In genomic region chr18:23265691-23266399, GRCh38 we compare ENCODE assay signal across 26 cellular contexts.
DNase-seq lines count a peak whose midpoint lies in the region; ATAC-seq, FAIRE-seq and TF ChIP-seq lines count a peak whose summit lies in the region.
"Had no signal": no experiment of that assay in that cellular context is flagged by ENCODE, and none has a peak within 500 bp of the region (broad histone marks: within the 10 kb centered on the region; RNA-seq: fewer than 3 reads in every experiment).

No MANE protein-coding gene starts in this region.

- TF ChIP-seq POLR2A in H1 (IDR thresholded peaks at IDR 0.05; ENCODE audit: control extremely low read depth in 1 of 2, low read depth in 2 of 2, low read length in 2 of 2), result no peak

- H2BK15ac ChIP-seq in H1 (ENCODE audit: low read length), result no peak overlapping the region

- TF ChIP-seq CTCF in H1 (IDR thresholded peaks at IDR 0.05; ENCODE audit: control extremely low read depth in 1 of 3, insufficient read depth in 1 of 3, low read depth in 1 of 3, low read length in 3 of 3), result no peak
- TF ChIP-seq CTCF in osteocyte (IDR thresholded peaks at IDR 0.05), result no peak
- no peak for TF ChIP-seq CTCF in RWPE1 (conservative IDR thresholded peaks at IDR 0.05; ENCODE audit: low read depth)

- H2BK5ac ChIP-seq in H1 (ENCODE audit: low read depth, low read length), result no peak overlapping the region

- DNase-seq in OCI-M2 (lab: John Stamatoyannopoulos, UW; ENCODE audit: unreplicated experiment) (peak; percentile 40), H1 (ENCODE audit: low read depth in 1 of 2, low spot score in 2 of 2) (no peak), osteocyte (ENCODE audit: extremely low spot score, unreplicated experiment) (no peak), GOT3 (lab: John Stamatoyannopoulos, UW) (no peak), RWPE1 (ENCODE audit: low spot score) (no peak)
- DNase-seq: activated CD8-positive, alpha-beta T cell treated with anti-CD3 and anti-CD28 coated beads for 36 hours; activated naive CD4-positive, alpha-beta T cell treated with anti-CD3 and anti-CD28 coated beads for 36 hours; amniotic stem cell; CD4-positive, CD25-positive, alpha-beta regulatory T cell; gastrocnemius medialis; hypothalamus; NCI-H1048; NCI-H446; NCI-H82; sigmoid colon; SK-N-SH; stimulated activated CD4-positive, alpha-beta T cell treated with anti-CD3 and anti-CD28 coated beads, Interleukin-4, amount 100 ng/mL, for 4 hours; T-helper 17 cell had no signal

- H3K18ac ChIP-seq in H1 (ENCODE audit: extremely low read depth, low read length), result 0 out of 2 replicates have a peak overlapping the region, but pooled peaks have one; percentile 16

- H3K23me2 ChIP-seq in H1 (ENCODE audit: low read depth, low read length), result no peaks in the 10 kb centered on the region; the same call in 1 of the 2 replicates

- CTCF ChIA-PET in H1 (lab: Charles Lee; ENCODE audit: partially characterized antibody) (interaction anchor here (0.9 to 1.2 kb wide), 4 partner anchors 15 to 61 kb away, joined by 3 to 4 read pairs (median 3); no protein-coding TSS in a partner anchor), RWPE1 (lab: Yijun Ruan, JAX) (no interaction called here)

- H3K27ac ChIP-seq in BLaER1, result peak overlapping the region; percentile 78
- H3K27ac ChIP-seq in H1 (ENCODE audit: low read depth, low read length), result no peak overlapping the region
- no peak overlapping the region for H3K27ac ChIP-seq in RWPE1
- H3K27ac ChIP-seq: gastrocnemius medialis, sigmoid colon had no signal

- no peaks in the 10 kb centered on the region for H3K27me3 Mint-ChIP-seq in osteocyte (ENCODE audit: unreplicated experiment)
- H3K27me3 Mint-ChIP-seq: activated CD8-positive, alpha-beta T cell treated with anti-CD3 and anti-CD28 coated beads for 36 hours; CD4-positive, CD25-positive, alpha-beta regulatory T cell; T-helper 17 cell had no signal

- H4K20me1 ChIP-seq in BLaER1, result no peaks in the 10 kb centered on the region
- no peaks in the 10 kb centered on the region for H4K20me1 ChIP-seq in H1 (replicated peaks in 1 of 2; ENCODE audit: control insufficient read depth in 1 of 2, insufficient read depth in 2 of 2, low read length in 2 of 2)

- H3K27ac Mint-ChIP-seq in osteocyte (ENCODE audit: unreplicated experiment), result peak overlapping the region; percentile 68
- H3K27ac Mint-ChIP-seq: activated CD8-positive, alpha-beta T cell treated with anti-CD3 and anti-CD28 coated beads for 36 hours; activated naive CD4-positive, alpha-beta T cell treated with anti-CD3 and anti-CD28 coated beads for 36 hours; CD4-positive, CD25-positive, alpha-beta regulatory T cell; T-helper 17 cell had no signal

- peaks cover 82% of the 10 kb centered on the region for H3K4me1 ChIP-seq in BLaER1
- H3K4me1 ChIP-seq in H1 (replicated peaks in 1 of 4; ENCODE audit: control insufficient read depth in 3 of 4, insufficient read depth in 4 of 4, low read length in 3 of 4), result peaks cover 1 to 7% (median 4%) of the 10 kb centered on the region in 4 experiments; a peak in 5 of 7 replicates

- H3K4me2 ChIP-seq in BLaER1, result peak overlapping the region; percentile 89
- no peak overlapping the region for H3K4me2 ChIP-seq in H1 (ENCODE audit: insufficient read depth in 1 of 2, low read depth in 2 of 2, low read length in 2 of 2)
- H3K4me2 ChIP-seq: SK-N-SH had no signal

- no peak for TF ChIP-seq EP300 in H1 (IDR thresholded peaks at IDR 0.05; ENCODE audit: borderline replicate concordance in 1 of 2, low read depth in 2 of 2, low read length in 2 of 2)

- H3K27me3 ChIP-seq in BLaER1, result no peaks in the 10 kb centered on the region
- no peaks in the 10 kb centered on the region for H3K27me3 ChIP-seq in H1 (replicated peaks in 1 of 4; ENCODE audit: control insufficient read depth in 3 of 4, extremely low read depth in 1 of 4, insufficient read depth in 3 of 4, low read length in 3 of 4)
- H3K27me3 ChIP-seq: gastrocnemius medialis, sigmoid colon had no signal

- H3K79me2 ChIP-seq in H1 (ENCODE audit: control insufficient read depth in 1 of 2, insufficient read depth in 2 of 2, low read length in 2 of 2), result no peaks in the 10 kb centered on the region

- peak overlapping the region; percentile 66; the same call in 1 of the 2 replicates for H2BK20ac ChIP-seq in H1 (ENCODE audit: low read length)

- no peak overlapping the region for H2BK120ac ChIP-seq in H1 (replicated peaks; ENCODE audit: low read depth, low read length)

- H3K56ac ChIP-seq in H1 (replicated peaks; ENCODE audit: insufficient read length, low read depth, low read length), result no peak overlapping the region

- POLR2A ChIA-PET in H1 (lab: Charles Lee; ENCODE audit: partially characterized antibody), result interaction anchor here (0.9 kb wide), 1 partner anchor 96 kb away, joined by 3 read pairs; no protein-coding TSS in a partner anchor
- POLR2A ChIA-PET in RWPE1 (lab: Yijun Ruan, JAX; ENCODE audit: low non-redundant PET), result no interaction called here

- H3K14ac ChIP-seq in H1 (ENCODE audit: insufficient read length), result no peak overlapping the region

- ATAC-seq in GM21825 (IDR thresholded peaks at IDR 0.05; ENCODE audit: unreplicated experiment), result no peak
- no peak for ATAC-seq in GM18858 (IDR thresholded peaks at IDR 0.05; ENCODE audit: unreplicated experiment)
- ATAC-seq: activated CD8-positive, alpha-beta T cell treated with anti-CD3 and anti-CD28 coated beads for 36 hours; T-helper 17 cell had no signal

- peaks cover 20% of the 10 kb centered on the region for H3K4me1 Mint-ChIP-seq in osteocyte (ENCODE audit: unreplicated experiment)
- H3K4me1 Mint-ChIP-seq: T-helper 17 cell had no signal

- peaks cover 11% of the 10 kb centered on the region for H3K36me3 ChIP-seq in BLaER1
- no peaks in the 10 kb centered on the region; a peak in 1 of 8 replicates for H3K36me3 ChIP-seq in H1 (ENCODE audit: control insufficient read depth in 2 of 4, insufficient read depth in 4 of 4, low read length in 3 of 4)
- H3K36me3 ChIP-seq: gastrocnemius medialis, sigmoid colon had no signal

- peaks cover 3% of the 10 kb centered on the region for H3K36me3 Mint-ChIP-seq in osteocyte (ENCODE audit: unreplicated experiment)

- H3K23ac ChIP-seq in H1 (ENCODE audit: insufficient read length), result no peak overlapping the region

- H3K9me3 ChIP-seq in BLaER1 (peaks cover 36% of the 10 kb centered on the region), H1 (ENCODE audit: insufficient read depth in 2 of 2, low read depth in 1 of 2, low read length in 1 of 2) (peaks cover 17 to 25% of the 10 kb centered on the region in 2 experiments)
- H3K9me3 ChIP-seq: gastrocnemius medialis, SK-N-SH had no signal

- H3K9me3 Mint-ChIP-seq in osteocyte (ENCODE audit: unreplicated experiment), result peaks cover 7% of the 10 kb centered on the region

- no peak overlapping the region for H4K8ac ChIP-seq in H1 (ENCODE audit: extremely low read depth, insufficient read depth, low read length)

- no peak overlapping the region for H3K4ac ChIP-seq in H1 (replicated peaks; ENCODE audit: insufficient read length, low read depth, low read length)

- no peak overlapping the region for H3K4me3 Mint-ChIP-seq in osteocyte (ENCODE audit: unreplicated experiment)
- H3K4me3 Mint-ChIP-seq: activated CD8-positive, alpha-beta T cell treated with anti-CD3 and anti-CD28 coated beads for 36 hours; activated naive CD4-positive, alpha-beta T cell treated with anti-CD3 and anti-CD28 coated beads for 36 hours; CD4-positive, CD25-positive, alpha-beta regulatory T cell; IgD-negative memory B cell; T-helper 17 cell had no signal

- H3K79me1 ChIP-seq in H1 (ENCODE audit: low read depth, low read length), result no peaks in the 10 kb centered on the region

- H4K91ac ChIP-seq in H1 (replicated peaks; ENCODE audit: insufficient read length, low read length), result no peak overlapping the region

- H4K5ac ChIP-seq in H1 (ENCODE audit: insufficient read length, low read depth, low read length), result no peak overlapping the region

- H3K9ac ChIP-seq in BLaER1 (peak overlapping the region; percentile 47; the same call in 1 of the 2 replicates), H1 (replicated peaks in 1 of 4; ENCODE audit: extremely low read depth in 1 of 4, low read depth in 3 of 4, low read length in 3 of 4) (no peak overlapping the region)
- H3K9ac ChIP-seq: SK-N-SH had no signal

- peak overlapping the region; percentile 43; the same call in 1 of the 2 replicates for H3K4me3 ChIP-seq in BLaER1
- no peak overlapping the region for H3K4me3 ChIP-seq in H1 (ENCODE audit: extremely low read depth in 1 of 4, insufficient read depth in 2 of 4, low read depth in 3 of 4, low read length in 4 of 4)
- H3K4me3 ChIP-seq: gastrocnemius medialis, sigmoid colon had no signal

- no peak overlapping the region for H2AFZ ChIP-seq in H1 (ENCODE audit: low read length)

- no peak for FAIRE-seq in H1 (lab: Jason Lieb, UNC)
- FAIRE-seq: A204.1, D721Med, endothelial cell of umbilical vein, H54 had no signal

- peak overlapping the region; percentile 87; the same call in 1 of the 2 replicates for H2BK12ac ChIP-seq in H1 (ENCODE audit: low read depth, low read length)

- 82% methylated on average over 7 of the region's 7 CpGs; no CpG with 5 or more reads in 1 of the 2 experiments for WGBS in H1 (ENCODE audit: extremely low coverage in 1 of 2, insufficient coverage in 1 of 2, insufficient read length in 1 of 2, insufficient replicate concordance in 2 of 2, low coverage in 1 of 2, low lambda C conversion rate in 2 of 2, missing lambda C conversion rate in 1 of 2), 2 experiments

- no peak overlapping the region for H2AK5ac ChIP-seq in H1 (ENCODE audit: low read depth, low read length)

- no peak; a peak in 1 of 4 replicates for TF ChIP-seq RAD21 in H1 (IDR thresholded peaks at IDR 0.05 in 1 of 2, conservative IDR thresholded peaks at IDR 0.05 in 1 of 2; ENCODE audit: low read depth in 2 of 2, low read length in 2 of 2)

TF ChIP-seq in H1, 55 proteins besides CTCF, POLR2A, EP300 and RAD21 (continues in another document):
- no peak for TF ChIP-seq BCL11A (IDR thresholded peaks at IDR 0.05; ENCODE audit: low read depth in 2 of 2, low read length in 2 of 2)
- TF ChIP-seq HDAC2 (IDR thresholded peaks at IDR 0.05; ENCODE audit: borderline replicate concordance in 1 of 2, low read depth in 2 of 2, low read length in 2 of 2), result no peak
- TF ChIP-seq JUN (IDR thresholded peaks at IDR 0.05; ENCODE audit: low read depth, low read length), result no peak
